In genomic region chr2:60674524-60675165, GRCh38 we compare ENCODE assay signal across 8 cellular contexts.
A peak's percentile ranks its signal among the peaks of the same experiment; 100 is the strongest.
DNase-seq lines count a peak whose midpoint lies in the region; ATAC-seq and TF ChIP-seq lines count a peak whose summit lies in the region.

No MANE protein-coding gene starts in this region.

- peak; percentile 98 for TF ChIP-seq CTCF in epithelial cell of esophagus (IDR thresholded peaks at IDR 0.05; ENCODE audit: insufficient read depth, low read depth, low read length, missing control alignments)

- peak; percentile 97 for ATAC-seq in GM21447 (IDR thresholded peaks at IDR 0.05; ENCODE audit: unreplicated experiment)

- no peaks in the 10 kb centered on the region for H3K9me3 ChIP-seq in NT2/D1 (ENCODE audit: insufficient read depth, low read length)

- H3K27me3 ChIP-seq in NT2/D1 (ENCODE audit: insufficient read depth, insufficient read length): no peaks in the 10 kb centered on the region

- H3K9ac ChIP-seq in NT2/D1 (ENCODE audit: insufficient read length, low read depth): peak overlapping the region; percentile 42

- H3K36me3 ChIP-seq in NT2/D1 (ENCODE audit: insufficient read depth, insufficient read length, low read length): no peaks in the 10 kb centered on the region

- no peaks in the 10 kb centered on the region for H3K4me1 ChIP-seq in NT2/D1 (ENCODE audit: insufficient read depth, insufficient read length)

- H3K4me3 ChIP-seq in NT2/D1 (ENCODE audit: insufficient read length, low read depth) (no peak overlapping the region), epithelial cell of esophagus (ENCODE audit: low read length) (no peak overlapping the region)

- peak; percentile 44 for DNase-seq in DMS153 (lab: John Stamatoyannopoulos, UW)
- DNase-seq in HS-5 (ENCODE audit: low read depth): peak; percentile 30
- DNase-seq in NT2/D1 (ENCODE audit: low read depth, low spot score): peak; percentile 84
- DNase-seq in activated CD8-positive, alpha-beta memory T cell treated with anti-CD3 and anti-CD28 coated beads, Interleukin-2, amount 50 U/mL, for 1 hour (ENCODE audit: extremely low read depth): peak; percentile 16
- peak; percentile 81 for DNase-seq in epithelial cell of esophagus (ENCODE audit: low read depth)
- peak; percentile 79 for DNase-seq in myocyte (ENCODE audit: low read depth)
- peak; percentile 71 for DNase-seq in stimulated activated CD8-positive, alpha-beta memory T cell treated with anti-CD3 and anti-CD28 coated beads, Interleukin-7, amount 100 ng/mL, for 24 hours (ENCODE audit: low read depth)

Comparison
In these comparisons a context has a peak if more than half of its experiments do, and no peak if none do; other contexts are left out.
1. DNase-seq: peak in every context shown above with its lines; median percentile 84 in NT2/D1; 81 in epithelial cell of esophagus; 79 in myocyte; 71 in stimulated activated CD8-positive, alpha-beta memory T cell treated with anti-CD3 and anti-CD28 coated beads, Interleukin-7, amount 100 ng/mL, for 24 hours; 44 in DMS153; 30 in HS-5; 16 in activated CD8-positive, alpha-beta memory T cell treated with anti-CD3 and anti-CD28 coated beads, Interleukin-2, amount 50 U/mL, for 1 hour.